In the genomic region with DNA sequence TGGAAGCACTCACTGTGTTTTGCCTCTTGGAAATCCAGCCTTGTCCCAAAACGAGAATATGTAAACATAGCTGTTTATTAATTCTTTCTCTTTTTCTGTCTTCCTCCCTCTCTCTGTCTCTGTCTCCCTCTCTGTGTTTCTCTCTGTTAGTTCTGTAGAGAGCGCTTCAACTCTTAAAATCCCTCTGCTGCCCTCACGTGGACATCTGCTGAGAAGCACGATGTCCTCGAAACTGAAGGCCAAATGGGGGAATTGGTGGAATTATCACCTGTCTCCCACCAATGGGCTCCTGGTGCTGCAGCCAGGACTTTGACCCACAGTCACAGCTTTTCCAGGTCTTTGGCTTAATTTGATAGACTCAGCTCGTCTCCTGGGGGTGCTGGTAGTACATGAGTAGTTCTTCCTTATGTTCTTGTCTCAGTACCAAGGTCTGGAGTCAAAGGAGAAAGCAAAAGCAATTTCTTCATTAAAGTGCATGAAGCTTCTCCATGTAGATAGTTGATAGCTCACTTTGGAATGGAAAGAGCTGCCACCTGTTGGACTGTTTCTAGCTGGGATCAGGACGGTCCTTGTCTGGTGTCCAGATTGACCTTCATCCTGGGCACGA, we compare ENCODE assay signal across 7 cellular contexts. TPM values are rescaled to one million over a fixed set of nuclear protein-coding genes. Genes with fewer than 3 reads are reported as not detected.
DNase-seq lines count a peak whose midpoint lies in the region; ATAC-seq and TF ChIP-seq lines count a peak whose summit lies in the region.

No MANE protein-coding gene starts in this region.

- DNase-seq in NCI-H226 (peak; percentile 61), caudate nucleus (lab: John Stamatoyannopoulos, UW) (peak in 55 of 61 donors; percentile 0 to 80 (median 22)), kidney epithelial cell (ENCODE audit: low read depth) (peak; percentile 28)
- peak; percentile 71 for DNase-seq in activated CD4-positive, CD25-positive, alpha-beta regulatory T cell treated with anti-CD3 and anti-CD28 coated beads, Interleukin-2, amount 50 U/mL, for 16 hours (ENCODE audit: low read depth, low spot score)
- DNase-seq in stimulated activated CD4-positive, alpha-beta T cell treated with anti-CD3 and anti-CD28 coated beads, Interleukin-2, amount 100 ng/mL, for 4 hours (ENCODE audit: low read depth): peak; percentile 79

- H3K4me3 ChIP-seq in kidney epithelial cell (ENCODE audit: low read depth, low read length): no peak overlapping the region

- no peak overlapping the region for H3K27ac ChIP-seq in caudate nucleus (ENCODE audit: low read depth, low read length)

- no peaks in the 10 kb centered on the region for H3K36me3 ChIP-seq in kidney epithelial cell (ENCODE audit: control insufficient read depth, insufficient read depth, low read length)

- ATAC-seq in GM18498 (IDR thresholded peaks at IDR 0.05; ENCODE audit: unreplicated experiment) (peak; percentile 70), HG03045 (IDR thresholded peaks at IDR 0.05; ENCODE audit: unreplicated experiment) (peak; percentile 66)

- no peaks in the 10 kb centered on the region for H3K27me3 ChIP-seq in kidney epithelial cell (ENCODE audit: control insufficient read depth, insufficient read depth, low read length)

- TF ChIP-seq CTCF in kidney epithelial cell (IDR thresholded peaks at IDR 0.05; ENCODE audit: insufficient read depth, low read length, poor library complexity, severe bottlenecking): peak; percentile 77

RNA-seq across cellular contexts. Expression of a gene that starts 5.5 kb away (rescaled TPM):
- 0.21 and 1.1 TPM in 2 replicates for total RNA-seq in kidney epithelial cell

Comparison
In these comparisons a context has a peak if more than half of its experiments do, and no peak if none do; other contexts are left out.
1. DNase-seq: peak in every context shown above with its lines; median percentile 79 in stimulated activated CD4-positive, alpha-beta T cell treated with anti-CD3 and anti-CD28 coated beads, Interleukin-2, amount 100 ng/mL, for 4 hours; 71 in activated CD4-positive, CD25-positive, alpha-beta regulatory T cell treated with anti-CD3 and anti-CD28 coated beads, Interleukin-2, amount 50 U/mL, for 16 hours; 61 in NCI-H226; 28 in kidney epithelial cell; 22 in caudate nucleus.